ENCODE assay signal across 39 cellular contexts in the genomic region with DNA sequence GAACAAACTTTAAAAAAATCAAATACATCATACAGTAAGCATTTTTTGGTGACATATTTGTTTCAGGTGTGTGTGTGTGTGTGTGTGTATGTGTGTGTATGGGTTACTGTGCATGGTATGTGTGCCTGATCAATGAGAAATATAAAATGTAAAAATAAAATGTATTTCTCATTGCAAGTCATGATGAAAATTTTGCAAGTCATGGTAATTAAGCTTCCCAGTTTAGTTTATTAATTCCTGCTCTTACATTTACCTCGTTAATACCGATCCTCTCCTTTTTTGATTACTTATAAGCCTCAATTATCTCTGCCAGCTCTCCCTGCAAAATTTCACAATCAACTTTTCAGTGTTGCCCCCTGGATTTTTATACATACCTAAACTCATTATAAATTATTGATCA.
"Had no signal": no experiment of that assay in that cellular context is flagged by ENCODE, and none has a peak within 500 bp of the region (broad histone marks: within the 10 kb centered on the region; RNA-seq: fewer than 3 reads in every experiment).

No MANE protein-coding gene starts in this region.

- H3K4me3 Mint-ChIP-seq: activated naive CD4-positive, alpha-beta T cell treated with anti-CD3 and anti-CD28 coated beads for 36 hours; activated naive CD4-positive, alpha-beta T cell treated with anti-CD3 and anti-CD28 coated beads, Interleukin-2, amount 10 ng/mL, durations not matched to agents 7 days and 5 days; activated naive CD4-positive, alpha-beta T cell treated with anti-CD3 and anti-CD28 coated beads, Interleukin-2, amount 50 U/mL, for 24 hours; activated naive CD8-positive, alpha-beta T cell; activated naive CD8-positive, alpha-beta T cell treated with anti-CD3 and anti-CD28 coated beads for 36 hours; activated naive CD8-positive, alpha-beta T cell treated with anti-CD3 and anti-CD28 coated beads, Interleukin-2, amount 10 ng/mL, durations not matched to agents 7 days and 5 days; activated naive CD8-positive, alpha-beta T cell treated with anti-CD3 and anti-CD28 coated beads, Interleukin-2, amount 50 U/mL, for 24 hours; activated T-cell treated with anti-CD3 and anti-CD28 coated beads, Interleukin-2, amount 50 U/mL, for 24 hours; activated T-cell treated with anti-CD3 and anti-CD28 coated beads, Interleukin-2, amount 50 U/mL, for 4 hours; activated T-cell treated with anti-CD3 and anti-CD28 coated beads, Interleukin-2, amount 50 U/mL, for 72 hours; activated T-helper 1 cell treated with anti-CD3 and anti-CD28 coated beads, Interleukin-12 subunit alpha, Interleukin-12 subunit beta, Interleukin-2, Interleukin-4 antibody, amounts not matched to agents 30 ng/mL and 10 ng/mL and 1 ng/mL, durations not matched to agents 14 hours and 24 hours and 36 hours; activated T-helper 17 cell treated with anti-CD3 and anti-CD28 coated beads, Interleukin-2, amount 50 U/mL, for 72 hours; brain; central memory CD8-positive, alpha-beta T cell had no signal

- H3K4me3 ChIP-seq: adrenal gland, ascending aorta, body of pancreas, breast epithelium, cardiac muscle cell had no signal

- H3K27ac Mint-ChIP-seq: activated naive CD4-positive, alpha-beta T cell treated with anti-CD3 and anti-CD28 coated beads for 36 hours; activated naive CD4-positive, alpha-beta T cell treated with anti-CD3 and anti-CD28 coated beads, Interleukin-2, amount 10 ng/mL, durations not matched to agents 7 days and 5 days; activated naive CD4-positive, alpha-beta T cell treated with anti-CD3 and anti-CD28 coated beads, Interleukin-2, amount 50 U/mL, for 24 hours; activated naive CD4-positive, alpha-beta T cell treated with anti-CD3 and anti-CD28 coated beads, Interleukin-2, amount 50 U/mL, for 72 hours; activated naive CD8-positive, alpha-beta T cell; activated naive CD8-positive, alpha-beta T cell treated with anti-CD3 and anti-CD28 coated beads for 36 hours; activated naive CD8-positive, alpha-beta T cell treated with anti-CD3 and anti-CD28 coated beads, Interleukin-2, amount 10 ng/mL, durations not matched to agents 7 days and 5 days; activated naive CD8-positive, alpha-beta T cell treated with anti-CD3 and anti-CD28 coated beads, Interleukin-2, amount 50 U/mL, for 24 hours; activated T-cell treated with anti-CD3 and anti-CD28 coated beads, Interleukin-2, amount 50 U/mL, for 24 hours; activated T-cell treated with anti-CD3 and anti-CD28 coated beads, Interleukin-2, amount 50 U/mL, for 72 hours; activated T-helper 1 cell treated with anti-CD3 and anti-CD28 coated beads, Interleukin-12 subunit alpha, Interleukin-12 subunit beta, Interleukin-2, Interleukin-4 antibody, amounts not matched to agents 30 ng/mL and 10 ng/mL and 1 ng/mL, durations not matched to agents 14 hours and 24 hours and 36 hours; activated T-helper 17 cell treated with anti-CD3 and anti-CD28 coated beads, Interleukin-2, amount 50 U/mL, for 72 hours; activated T-helper 2 cell treated with anti-CD3 and anti-CD28 coated beads, Interferon-gamma antibody, Interleukin-2, Interleukin-4, amounts not matched to agents 10 μg/mL and 5 μg/mL and 100 μg/mL, durations not matched to agents 14 hours and 24 hours and 36 hours; brain had no signal

- H3K27me3 ChIP-seq: adrenal gland, ascending aorta, body of pancreas, brain microvascular endothelial cell, breast epithelium, cardiac muscle cell had no signal

- H3K27ac ChIP-seq: adrenal gland, ascending aorta, body of pancreas, brain microvascular endothelial cell, breast epithelium, cardiac muscle cell had no signal

- H3K36me3 Mint-ChIP-seq: activated naive CD4-positive, alpha-beta T cell treated with anti-CD3 and anti-CD28 coated beads, Interleukin-2, amount 10 ng/mL, durations not matched to agents 7 days and 5 days; activated naive CD4-positive, alpha-beta T cell treated with anti-CD3 and anti-CD28 coated beads, Interleukin-2, amount 50 U/mL, for 24 hours; activated naive CD4-positive, alpha-beta T cell treated with anti-CD3 and anti-CD28 coated beads, Interleukin-2, amount 50 U/mL, for 72 hours; activated naive CD8-positive, alpha-beta T cell; activated naive CD8-positive, alpha-beta T cell treated with anti-CD3 and anti-CD28 coated beads for 36 hours; activated naive CD8-positive, alpha-beta T cell treated with anti-CD3 and anti-CD28 coated beads, Interleukin-2, amount 10 ng/mL, durations not matched to agents 7 days and 5 days; brain had no signal

- H3K36me3 ChIP-seq: adrenal gland, ascending aorta, brain microvascular endothelial cell, breast epithelium, cardiac muscle cell had no signal

- H3K4me1 ChIP-seq: adrenal gland, ascending aorta, body of pancreas, breast epithelium had no signal

- H3K27me3 Mint-ChIP-seq: activated naive CD4-positive, alpha-beta T cell treated with anti-CD3 and anti-CD28 coated beads, Interleukin-2, amount 10 ng/mL, durations not matched to agents 7 days and 5 days; activated naive CD4-positive, alpha-beta T cell treated with anti-CD3 and anti-CD28 coated beads, Interleukin-2, amount 50 U/mL, for 24 hours; activated naive CD8-positive, alpha-beta T cell; activated naive CD8-positive, alpha-beta T cell treated with anti-CD3 and anti-CD28 coated beads for 36 hours; activated naive CD8-positive, alpha-beta T cell treated with anti-CD3 and anti-CD28 coated beads, Interleukin-2, amount 10 ng/mL, durations not matched to agents 7 days and 5 days; activated naive CD8-positive, alpha-beta T cell treated with anti-CD3 and anti-CD28 coated beads, Interleukin-2, amount 50 U/mL, for 24 hours; activated T-cell treated with anti-CD3 and anti-CD28 coated beads, Interleukin-2, amount 50 U/mL, for 24 hours; activated T-helper 17 cell treated with anti-CD3 and anti-CD28 coated beads, Interleukin-2, amount 50 U/mL, for 72 hours; brain; central memory CD8-positive, alpha-beta T cell had no signal

- H3K9me3 Mint-ChIP-seq: brain had no signal

- H3K4me1 Mint-ChIP-seq: activated naive CD4-positive, alpha-beta T cell treated with anti-CD3 and anti-CD28 coated beads, Interleukin-2, amount 10 ng/mL, durations not matched to agents 7 days and 5 days; activated naive CD4-positive, alpha-beta T cell treated with anti-CD3 and anti-CD28 coated beads, Interleukin-2, amount 50 U/mL, for 24 hours; activated naive CD8-positive, alpha-beta T cell treated with anti-CD3 and anti-CD28 coated beads for 36 hours; activated naive CD8-positive, alpha-beta T cell treated with anti-CD3 and anti-CD28 coated beads, Interleukin-2, amount 10 ng/mL, durations not matched to agents 7 days and 5 days; activated naive CD8-positive, alpha-beta T cell treated with anti-CD3 and anti-CD28 coated beads, Interleukin-2, amount 50 U/mL, for 24 hours; activated T-helper 17 cell treated with anti-CD3 and anti-CD28 coated beads, Interleukin-2, amount 50 U/mL, for 72 hours; brain; central memory CD8-positive, alpha-beta T cell had no signal

- FAIRE-seq: astrocyte, bronchial epithelial cell had no signal

- ATAC-seq: activated naive CD4-positive, alpha-beta T cell treated with anti-CD3 and anti-CD28 coated beads, Interleukin-2, amount 50 U/mL, for 72 hours; activated naive CD8-positive, alpha-beta T cell treated with anti-CD3 and anti-CD28 coated beads, Interleukin-2, amount 50 U/mL, for 24 hours; activated T-cell treated with anti-CD3 and anti-CD28 coated beads, Interleukin-2, amount 50 U/mL, for 4 hours; activated T-cell treated with anti-CD3 and anti-CD28 coated beads, Interleukin-2, amount 50 U/mL, for 72 hours; activated T-helper 17 cell treated with anti-CD3 and anti-CD28 coated beads, Interleukin-2, amount 50 U/mL, for 72 hours; body of pancreas had no signal

- DNase-seq: activated effector memory CD4-positive, alpha-beta T cell treated with anti-CD3 and anti-CD28 coated beads, Interleukin-2, amount 50 U/mL, for 16 hours; activated effector memory CD4-positive, alpha-beta T cell treated with Interleukin-2 at 50 U/mL for 16 hours; activated gamma-delta T cell; activated gamma-delta T cell treated with Interleukin-2 at 50 U/mL for 16 hours; activated naive CD4-positive, alpha-beta T cell; activated naive CD4-positive, alpha-beta T cell treated with anti-CD3 and anti-CD28 coated beads for 36 hours; activated naive CD4-positive, alpha-beta T cell treated with anti-CD3 and anti-CD28 coated beads, Interleukin-2, amount 10 ng/mL, durations not matched to agents 7 days and 5 days; activated naive CD4-positive, alpha-beta T cell treated with anti-CD3 and anti-CD28 coated beads, Interleukin-2, amount 50 U/mL, for 16 hours; activated naive CD4-positive, alpha-beta T cell treated with Interleukin-2 at 50 U/mL for 16 hours; activated naive CD8-positive, alpha-beta T cell treated with anti-CD3 and anti-CD28 coated beads for 36 hours; activated naive CD8-positive, alpha-beta T cell treated with anti-CD3 and anti-CD28 coated beads, Interleukin-2, amount 10 ng/mL, durations not matched to agents 7 days and 5 days; activated naive CD8-positive, alpha-beta T cell treated with anti-CD3 and anti-CD28 coated beads, Interleukin-2, amount 50 U/mL, for 24 hours; activated T-cell treated with anti-CD3 and anti-CD28 coated beads, Interleukin-2, amount 50 U/mL, for 24 hours; activated T-cell treated with anti-CD3 and anti-CD28 coated beads, Interleukin-2, amount 50 U/mL, for 4 hours; activated T-cell treated with anti-CD3 and anti-CD28 coated beads, Interleukin-2, amount 50 U/mL, for 48 hours; activated T-cell treated with anti-CD3 and anti-CD28 coated beads, Interleukin-2, amount 50 U/mL, for 72 hours; adrenal gland; amniotic stem cell; amygdala; anterior cingulate cortex; aorta; body of pancreas; brain microvascular endothelial cell; caudate nucleus; central memory CD4-positive, alpha-beta T cell; cerebellar nuclear complex had no signal

- H3K9me3 ChIP-seq: adrenal gland, ascending aorta, body of pancreas, breast epithelium had no signal
